9 cellular contexts compared by ENCODE assay signal in genomic region chr5:57499262-57500050, GRCh38. TPM values are rescaled to one million over a fixed set of nuclear protein-coding genes. Genes with fewer than 3 reads are reported as not detected.
DNase-seq lines count a peak whose midpoint lies in the region; TF ChIP-seq lines count a peak whose summit lies in the region.
"Had no signal": no experiment of that assay in that cellular context is flagged by ENCODE, and none has a peak within 500 bp of the region (broad histone marks: within the 10 kb centered on the region; RNA-seq: fewer than 3 reads in every experiment).

No MANE protein-coding gene starts in this region.

- H3K4me3 ChIP-seq in AG10803 (ENCODE audit: low read length) (peak overlapping the region; percentile 14; the same call in 1 of the 2 replicates), GM08714 (ENCODE audit: low read length) (peak overlapping the region; percentile 62; the same call in 1 of the 2 replicates), foreskin fibroblast (ENCODE audit: low read depth in 1 of 2, low read length in 2 of 2) (peak overlapping the region; percentile 2 to 37), sigmoid colon (peak overlapping the region in 2 of 4 donors; percentile 11 to 15)

- H3K27ac Mint-ChIP-seq in H9: no peak overlapping the region
- no peak overlapping the region for H3K27ac Mint-ChIP-seq in osteocyte (ENCODE audit: unreplicated experiment)

- H3K9me3 ChIP-seq in H9 (ENCODE audit: control insufficient read depth, low read depth, low read length) (no peaks in the 10 kb centered on the region), sigmoid colon (no peaks in the 10 kb centered on the region)

- no peak overlapping the region for H3K4me2 ChIP-seq in H9 (ENCODE audit: insufficient read depth, insufficient read length, low read length)

- H2BK20ac ChIP-seq in H9 (ENCODE audit: low read depth, low read length, poor library complexity, severe bottlenecking): no peak overlapping the region

- no peak overlapping the region for H3K18ac ChIP-seq in H9 (ENCODE audit: insufficient read length, low read depth, low read length)

- no peaks in the 10 kb centered on the region for H3K79me2 ChIP-seq in H9 (ENCODE audit: insufficient read depth, low read length)

- no peak overlapping the region for H2AFZ ChIP-seq in H9 (ENCODE audit: low read length)

- WGBS in H9 (ENCODE audit: extremely low coverage, insufficient read length, low lambda C conversion rate): no CpG with 5 or more reads among the region's 8 CpGs
- WGBS in sigmoid colon, 2 donors: 27 to 33% methylated on average over 8 of the region's 8 CpGs

- no peak overlapping the region for H2BK15ac ChIP-seq in H9 (ENCODE audit: low read depth, low read length)

- H3K36me3 ChIP-seq in sigmoid colon: no peaks in the 10 kb centered on the region

- no peaks in the 10 kb centered on the region for H3K36me3 Mint-ChIP-seq in H9 (ENCODE audit: insufficient read depth in 1 of 3, low read depth in 3 of 3)
- no peaks in the 10 kb centered on the region for H3K36me3 Mint-ChIP-seq in osteocyte (ENCODE audit: unreplicated experiment)

- no peak for TF ChIP-seq POLR2A in sigmoid colon (IDR thresholded peaks at IDR 0.05)

- no peak overlapping the region for H3K9ac ChIP-seq in H9 (ENCODE audit: extremely low read depth, insufficient read length, low read length)

- TF ChIP-seq CTCF in AG10803 (conservative IDR thresholded peaks at IDR 0.05; ENCODE audit: low read length): peak; percentile 79
- TF ChIP-seq CTCF in H9 (conservative IDR thresholded peaks at IDR 0.05): peak; percentile 83
- TF ChIP-seq CTCF in VCaP (conservative IDR thresholded peaks at IDR 0.05): peak; percentile 84
- peak; percentile 73 for TF ChIP-seq CTCF in foreskin fibroblast (IDR thresholded peaks at IDR 0.05; ENCODE audit: low read depth, low read length)
- peak; percentile 87 for TF ChIP-seq CTCF in osteocyte (IDR thresholded peaks at IDR 0.05)
- TF ChIP-seq CTCF in sigmoid colon (IDR thresholded peaks at IDR 0.05): peak in 2 of 4 experiments; percentile 11 to 40

- H3K4ac ChIP-seq in H9 (ENCODE audit: low read depth, low read length): no peak overlapping the region

- H3K9me3 Mint-ChIP-seq in H9 (no peaks in the 10 kb centered on the region; a peak in 1 of 5 replicates), osteocyte (ENCODE audit: unreplicated experiment) (no peaks in the 10 kb centered on the region)

- no peak overlapping the region for H4K8ac ChIP-seq in H9 (replicated peaks; ENCODE audit: insufficient read length, low read depth, low read length)

- no peak overlapping the region for H3K56ac ChIP-seq in H9 (ENCODE audit: insufficient read length, low read depth, low read length)

- H2BK5ac ChIP-seq in H9 (ENCODE audit: insufficient read length, low read length): no peak overlapping the region

- no peak for TF ChIP-seq EP300 in sigmoid colon (IDR thresholded peaks at IDR 0.05)

- H3K27me3 ChIP-seq in H9 (ENCODE audit: insufficient read depth, low read length): no peaks in the 10 kb centered on the region
- no peaks in the 10 kb centered on the region for H3K27me3 ChIP-seq in sigmoid colon

- H4K5ac ChIP-seq in H9 (ENCODE audit: insufficient read length, low read depth, low read length): no peak overlapping the region

- no peak overlapping the region for H3K27ac ChIP-seq in H9 (ENCODE audit: insufficient read length, low read depth, low read length)
- no peak overlapping the region for H3K27ac ChIP-seq in VCaP
- no peak overlapping the region for H3K27ac ChIP-seq in sigmoid colon

- H3K4me1 Mint-ChIP-seq in H9 (peaks cover 15 to 20% of the 10 kb centered on the region in 2 experiments), osteocyte (ENCODE audit: unreplicated experiment) (peaks cover 33% of the 10 kb centered on the region)

- no peaks in the 10 kb centered on the region for H3K79me1 ChIP-seq in H9 (ENCODE audit: insufficient read depth, low read depth, low read length, poor library complexity, severe bottlenecking)

- H3T11ph ChIP-seq in H9 (ENCODE audit: low read length): no peak overlapping the region

- no peak overlapping the region for H2BK12ac ChIP-seq in H9 (ENCODE audit: insufficient read length, low read depth, low read length)

- H2BK120ac ChIP-seq in H9 (ENCODE audit: low read depth, low read length, poor library complexity, severe bottlenecking): no peak overlapping the region

- peak; percentile 58 for DNase-seq in AG10803 (ENCODE audit: low read depth)
- DNase-seq in H9: peak; percentile 35
- peak; percentile 66 for DNase-seq in LHCN-M2 (ENCODE audit: low read depth)
- DNase-seq in foreskin fibroblast: peak; percentile 39 to 78
- DNase-seq in osteocyte (ENCODE audit: extremely low spot score, unreplicated experiment): no peak
- no peak for DNase-seq in sigmoid colon

- no peak overlapping the region for H2AK5ac ChIP-seq in H9 (ENCODE audit: insufficient read length, low read length)

- H3K23ac ChIP-seq in H9 (ENCODE audit: insufficient read length, low read depth, low read length): no peak overlapping the region

- H3K4me1 ChIP-seq in H9 (ENCODE audit: insufficient read depth, low read length): no peaks in the 10 kb centered on the region
- H3K4me1 ChIP-seq in sigmoid colon: peaks cover 0 to 4% (median 0%) of the 10 kb centered on the region in 4 donors

- no peaks in the 10 kb centered on the region for H4K20me1 ChIP-seq in H9 (ENCODE audit: control insufficient read depth, insufficient read depth, insufficient read length)

- H3K23me2 ChIP-seq in H9 (ENCODE audit: insufficient read length, low read depth, low read length, poor library complexity, severe bottlenecking): no peaks in the 10 kb centered on the region

- no peak overlapping the region for H4K91ac ChIP-seq in H9 (ENCODE audit: insufficient read length, low read depth, low read length)

- no peak overlapping the region for H3K14ac ChIP-seq in H9 (ENCODE audit: insufficient read depth, low read length)

- intact Hi-C loops in sigmoid colon (cut with DNase I): loop anchor here (5.0 kb wide), 2 partner anchors 202 to 963 kb away; partner anchors contain the start of gene PLK2

- H3K27me3 Mint-ChIP-seq in H9 (ENCODE audit: low read depth) (peaks cover 5% of the 10 kb centered on the region; the same call in 1 of the 2 replicates), osteocyte (ENCODE audit: unreplicated experiment) (no peaks in the 10 kb centered on the region)

- H3K4me3 Mint-ChIP-seq in H9: no peak overlapping the region
- peak overlapping the region; percentile 54 for H3K4me3 Mint-ChIP-seq in osteocyte (ENCODE audit: unreplicated experiment)

RNA-seq across cellular contexts. Expression of gene ACTBL2, which starts 16.8 kb away (rescaled TPM):
- total RNA-seq in H9 (2021) (not detected in 2 replicates), LHCN-M2 (2014; rRNA removed) (not detected in 2 replicates), osteocyte (not detected in 2 replicates), sigmoid colon (not detected)
- not detected for polyA plus RNA-seq in LHCN-M2 (2012)
- polyA plus RNA-seq in sigmoid colon: not detected
- total RNA-seq: activated CD8-positive, alpha-beta memory T cell treated with anti-CD3 and anti-CD28 coated beads for 36 hours had no signal

Comparison
In these comparisons a context has a peak if more than half of its experiments do, and no peak if none do; other contexts are left out.
1. DNase-seq: peak in AG10803 (single experiment), H9 (single experiment), LHCN-M2 (single experiment) and foreskin fibroblast (2 of 2); none in osteocyte (single experiment) and sigmoid colon (single experiment).